ENCODE assay signal across 8 cellular contexts in genomic region chrX:123732679-123733363, GRCh38. TPM values are rescaled to one million over a fixed set of nuclear protein-coding genes. Genes with fewer than 3 reads are reported as not detected.
DNase-seq lines count a peak whose midpoint lies in the region; ATAC-seq and TF ChIP-seq lines count a peak whose summit lies in the region.

THOC2 (minus strand) TSS chrX:123733052; CDS start chrX:123733022, 30 bp downstream.

- H3K36me3 ChIP-seq in Peyer's patch = no peaks in the 10 kb centered on the region
- no peaks in the 10 kb centered on the region for H3K36me3 ChIP-seq in esophagus squamous epithelium

- H3K27me3 ChIP-seq in Peyer's patch = no peaks in the 10 kb centered on the region
- H3K27me3 ChIP-seq in esophagus squamous epithelium = no peaks in the 10 kb centered on the region

- peaks cover 37% of the 10 kb centered on the region for H3K4me1 Mint-ChIP-seq in activated T-cell treated with anti-CD3 and anti-CD28 coated beads, Interleukin-2, amount 50 U/mL, for 72 hours (ENCODE audit: low read depth)

- peak within 1 kb of the TSS; percentile 72 to 88 (median 78) for H3K27ac ChIP-seq in Peyer's patch
- peak within 1 kb of the TSS; percentile 83 to 90 (median 89) for H3K27ac ChIP-seq in esophagus squamous epithelium

- H3K4me1 ChIP-seq in Peyer's patch (no peaks in the 10 kb centered on the region), esophagus squamous epithelium (peaks cover 0 to 43% (median 0%) of the 10 kb centered on the region in 3 donors)

- H3K36me3 Mint-ChIP-seq in activated T-cell treated with anti-CD3 and anti-CD28 coated beads, Interleukin-2, amount 50 U/mL, for 72 hours (ENCODE audit: insufficient read depth in 2 of 2) = peaks cover 4 to 5% of the 10 kb centered on the region in 2 donors

- H3K4me3 ChIP-seq in Peyer's patch (peak within 1 kb of the TSS; percentile 57 to 91 (median 74)), esophagus squamous epithelium (peak within 1 kb of the TSS; percentile 66 to 83 (median 76))

- WGBS in esophagus squamous epithelium, 2 donors = 1 to 50% methylated on average over 14 to 38 of the region's 48 CpGs

- peak within 1 kb of the TSS; percentile 92 to 98 for H3K4me3 Mint-ChIP-seq in activated T-cell treated with anti-CD3 and anti-CD28 coated beads, Interleukin-2, amount 50 U/mL, for 72 hours

- ATAC-seq in GM21717 (IDR thresholded peaks at IDR 0.05; ENCODE audit: unreplicated experiment) = peak; percentile 85
- peak; percentile 87 to 89 for ATAC-seq in activated T-cell treated with anti-CD3 and anti-CD28 coated beads, Interleukin-2, amount 50 U/mL, for 72 hours (replicated peaks in 1 of 2)

- H3K9me3 ChIP-seq in Peyer's patch = no peaks in the 10 kb centered on the region
- no peaks in the 10 kb centered on the region for H3K9me3 ChIP-seq in esophagus squamous epithelium

- H3K9me3 Mint-ChIP-seq in activated T-cell treated with anti-CD3 and anti-CD28 coated beads, Interleukin-2, amount 50 U/mL, for 72 hours = no peaks in the 10 kb centered on the region

- peak within 1 kb of the TSS; percentile 98 for H3K27ac Mint-ChIP-seq in activated T-cell treated with anti-CD3 and anti-CD28 coated beads, Interleukin-2, amount 50 U/mL, for 72 hours

- DNase-seq in DMS79 treated with DMSO at 0.1 percent for 48 hours (lab: John Stamatoyannopoulos, UW) (peak; percentile 66), KG1 (lab: John Stamatoyannopoulos, UW) (peak; percentile 34), Peyer's patch (peak; percentile 81 to 91 (median 86)), esophagus squamous epithelium (lab: John Stamatoyannopoulos, UW) (peak; percentile 21), myocyte (ENCODE audit: low read depth) (peak; percentile 90)
- peak; percentile 70 to 79 for DNase-seq in activated T-cell treated with anti-CD3 and anti-CD28 coated beads, Interleukin-2, amount 50 U/mL, for 72 hours
- peak; percentile 46 to 77 for DNase-seq in stimulated activated CD8-positive, alpha-beta memory T cell treated with anti-CD3 and anti-CD28 coated beads, Interleukin-7, amount 100 ng/mL, for 48 hours (ENCODE audit: extremely low read depth in 1 of 2, low read depth in 1 of 2)

- H3K27me3 Mint-ChIP-seq in activated T-cell treated with anti-CD3 and anti-CD28 coated beads, Interleukin-2, amount 50 U/mL, for 72 hours (ENCODE audit: low read depth) = peaks cover 6% of the 10 kb centered on the region

- TF ChIP-seq CTCF in Peyer's patch (IDR thresholded peaks at IDR 0.05) (peak in 4 of 6 experiments; percentile 7 to 60 (median 50)), esophagus squamous epithelium (IDR thresholded peaks at IDR 0.05) (peak in 5 of 6 experiments; percentile 20 to 57 (median 38))

- TF ChIP-seq POLR2A in Peyer's patch (IDR thresholded peaks at IDR 0.05) (peak; percentile 30 to 45), esophagus squamous epithelium (IDR thresholded peaks at IDR 0.05) (peak in 2 of 4 donors; percentile 18 to 44)

- intact Hi-C loops in esophagus squamous epithelium (cut with DNase I) = no loop called here

RNA-seq across cellular contexts. Expression of gene THOC2, which starts in this region (rescaled TPM):
- total RNA-seq in Peyer's patch (100 to 1,000 TPM; 111 to 154 (median 114) TPM), esophagus squamous epithelium (100 to 1,000 TPM in 1 of 4 donors, 10 to 100 TPM in 3; 36.4 to 108 (median 63.8) TPM), myocyte (49.5 and 65.1 TPM in 2 replicates)
- 10 to 100 TPM; 77.8 to 79.2 TPM for total RNA-seq in activated T-cell treated with anti-CD3 and anti-CD28 coated beads, Interleukin-2, amount 50 U/mL, for 72 hours
- polyA plus RNA-seq in myocyte (2012) = 16.0 TPM

Comparison
In these comparisons a context has a peak if more than half of its experiments do, and no peak if none do; other contexts are left out.
1. Peak in every context shown above with its lines: DNase-seq, ATAC-seq, H3K4me3 ChIP-seq and H3K27ac ChIP-seq.
2. DNase-seq: peak in every context shown above with its lines; median percentile 90 in myocyte; 86 in Peyer's patch; 74 in activated T-cell treated with anti-CD3 and anti-CD28 coated beads, Interleukin-2, amount 50 U/mL, for 72 hours; 66 in DMS79 treated with DMSO at 0.1 percent for 48 hours; 62 in stimulated activated CD8-positive, alpha-beta memory T cell treated with anti-CD3 and anti-CD28 coated beads, Interleukin-7, amount 100 ng/mL, for 48 hours; 34 in KG1; 21 in esophagus squamous epithelium.